Comparison of ENCODE assay signal across 2 cellular contexts in genomic region chr6:135176464-135176863, GRCh38.
TF ChIP-seq lines count a peak whose summit lies in the region.

No MANE protein-coding gene starts in this region.

TF ChIP-seq in GM23338, 12 proteins besides CTCF, POLR2A, EP300 and RAD21:
- TF ChIP-seq NANOG (IDR thresholded peaks at IDR 0.05; ENCODE audit: borderline replicate concordance) (no peak), EZH2 (IDR thresholded peaks at IDR 0.05; ENCODE audit: low read depth, unreplicated experiment) (no peak), REST (IDR thresholded peaks at IDR 0.05; ENCODE audit: unreplicated experiment) (no peak)

TF ChIP-seq in GM12878, 131 proteins besides CTCF, POLR2A, EP300 and RAD21:
- TF ChIP-seq SKIL (IDR thresholded peaks at IDR 0.05; ENCODE audit: low read depth, poor library complexity, severe bottlenecking), result no peak
- no peak for TF ChIP-seq GATAD2B (conservative IDR thresholded peaks at IDR 0.05; ENCODE audit: low read depth)
- TF ChIP-seq EED (IDR thresholded peaks at IDR 0.05; ENCODE audit: low read depth), result peak; percentile 25; the same call in 1 of the 2 replicates
- no peak for TF ChIP-seq RELB (IDR thresholded peaks at IDR 0.05; ENCODE audit: low read depth)
- no peak for TF ChIP-seq SMAD5 (IDR thresholded peaks at IDR 0.05; ENCODE audit: low read depth)
- no peak for TF ChIP-seq YBX1 (IDR thresholded peaks at IDR 0.05)
- TF ChIP-seq PAX5 (IDR thresholded peaks at IDR 0.05; ENCODE audit: borderline replicate concordance, low read depth, low read length), result no peak
- peak; percentile 59; the same call in 1 of the 2 replicates for TF ChIP-seq SPI1 (IDR thresholded peaks at IDR 0.05; ENCODE audit: borderline replicate concordance, insufficient read depth, low read depth, low read length)
- TF ChIP-seq SMAD1 (IDR thresholded peaks at IDR 0.05; ENCODE audit: low read depth, partially characterized antibody), result no peak
- TF ChIP-seq RUNX3 (IDR thresholded peaks at IDR 0.05; ENCODE audit: low read length), result peak; percentile 76
